Comparison of ENCODE assay signal across 8 cellular contexts in genomic region chr9:129549684-129550083, GRCh38.
DNase-seq lines count a peak whose midpoint lies in the region; ATAC-seq lines count a peak whose summit lies in the region.

No MANE protein-coding gene starts in this region.

- H3K4me3 Mint-ChIP-seq in central memory CD8-positive, alpha-beta T cell = peak overlapping the region; percentile 70
- H3K4me3 Mint-ChIP-seq in stimulated activated memory B cell treated with anti-CD40 and anti-IgM and Interleukin-4, amounts not matched to agents 10 μg/mL and 1 μg/mL and 100 μg/mL, for 72 hours = no peak overlapping the region

- no peak for DNase-seq in central memory CD8-positive, alpha-beta T cell (ENCODE audit: low spot score in 2 of 2)
- DNase-seq in kidney glomerular epithelial cell (lab: John Stamatoyannopoulos, UW) (peak; percentile 24), GOT3 (lab: John Stamatoyannopoulos, UW) (no peak), NCI-H1694 (lab: John Stamatoyannopoulos, UW) (no peak)

- no peaks in the 10 kb centered on the region for H3K36me3 ChIP-seq in HUES64 (ENCODE audit: insufficient read depth, low read length)

- H3K9me3 ChIP-seq in HUES64 (ENCODE audit: insufficient read depth, low read depth, low read length) = no peaks in the 10 kb centered on the region

- peaks cover 22% of the 10 kb centered on the region for H3K27me3 ChIP-seq in HUES64 (ENCODE audit: insufficient read depth, low read length)

- peaks cover 64% of the 10 kb centered on the region for H3K27me3 Mint-ChIP-seq in central memory CD8-positive, alpha-beta T cell
- H3K27me3 Mint-ChIP-seq in stimulated activated memory B cell treated with anti-CD40 and anti-IgM and Interleukin-4, amounts not matched to agents 10 μg/mL and 1 μg/mL and 100 μg/mL, for 72 hours = peaks cover 100% of the 10 kb centered on the region

- H3K4me1 ChIP-seq in HUES64 (ENCODE audit: insufficient read depth, low read length) = peaks cover 4% of the 10 kb centered on the region; the same call in 1 of the 2 replicates

- peak overlapping the region; percentile 54 for H3K4me3 ChIP-seq in HUES64 (ENCODE audit: low read length)

- 31% methylated on average over 30 of the region's 30 CpGs for WGBS in HUES64

- peaks cover 11% of the 10 kb centered on the region for H3K4me1 Mint-ChIP-seq in central memory CD8-positive, alpha-beta T cell
- H3K4me1 Mint-ChIP-seq in stimulated activated memory B cell treated with anti-CD40 and anti-IgM and Interleukin-4, amounts not matched to agents 10 μg/mL and 1 μg/mL and 100 μg/mL, for 72 hours = peaks cover 6% of the 10 kb centered on the region

- H3K9me3 Mint-ChIP-seq in central memory CD8-positive, alpha-beta T cell = no peaks in the 10 kb centered on the region
- no peaks in the 10 kb centered on the region for H3K9me3 Mint-ChIP-seq in stimulated activated memory B cell treated with anti-CD40 and anti-IgM and Interleukin-4, amounts not matched to agents 10 μg/mL and 1 μg/mL and 100 μg/mL, for 72 hours

- no peak overlapping the region for H3K27ac Mint-ChIP-seq in central memory CD8-positive, alpha-beta T cell (ENCODE audit: low read depth)
- H3K27ac Mint-ChIP-seq in stimulated activated memory B cell treated with anti-CD40 and anti-IgM and Interleukin-4, amounts not matched to agents 10 μg/mL and 1 μg/mL and 100 μg/mL, for 72 hours = no peak overlapping the region

- H3K9ac ChIP-seq in HUES64 (ENCODE audit: low read depth, low read length) = peak overlapping the region; percentile 45

- no peak overlapping the region for H3K27ac ChIP-seq in HUES64 (ENCODE audit: low read depth, low read length)

- ATAC-seq in central memory CD8-positive, alpha-beta T cell (replicated peaks; ENCODE audit: extremely low read depth, poor library complexity, severe bottlenecking) = no peak
- ATAC-seq in stimulated activated memory B cell treated with anti-CD40 and anti-IgM and Interleukin-4, amounts not matched to agents 10 μg/mL and 1 μg/mL and 100 μg/mL, for 72 hours = peak; percentile 14
- ATAC-seq in HG03175 (IDR thresholded peaks at IDR 0.05; ENCODE audit: unreplicated experiment) (no peak), HG03139 (IDR thresholded peaks at IDR 0.05; ENCODE audit: unreplicated experiment) (no peak)

- no peaks in the 10 kb centered on the region for H3K36me3 Mint-ChIP-seq in central memory CD8-positive, alpha-beta T cell (ENCODE audit: insufficient read depth)
- H3K36me3 Mint-ChIP-seq in stimulated activated memory B cell treated with anti-CD40 and anti-IgM and Interleukin-4, amounts not matched to agents 10 μg/mL and 1 μg/mL and 100 μg/mL, for 72 hours = no peaks in the 10 kb centered on the region
